In the genomic region with DNA sequence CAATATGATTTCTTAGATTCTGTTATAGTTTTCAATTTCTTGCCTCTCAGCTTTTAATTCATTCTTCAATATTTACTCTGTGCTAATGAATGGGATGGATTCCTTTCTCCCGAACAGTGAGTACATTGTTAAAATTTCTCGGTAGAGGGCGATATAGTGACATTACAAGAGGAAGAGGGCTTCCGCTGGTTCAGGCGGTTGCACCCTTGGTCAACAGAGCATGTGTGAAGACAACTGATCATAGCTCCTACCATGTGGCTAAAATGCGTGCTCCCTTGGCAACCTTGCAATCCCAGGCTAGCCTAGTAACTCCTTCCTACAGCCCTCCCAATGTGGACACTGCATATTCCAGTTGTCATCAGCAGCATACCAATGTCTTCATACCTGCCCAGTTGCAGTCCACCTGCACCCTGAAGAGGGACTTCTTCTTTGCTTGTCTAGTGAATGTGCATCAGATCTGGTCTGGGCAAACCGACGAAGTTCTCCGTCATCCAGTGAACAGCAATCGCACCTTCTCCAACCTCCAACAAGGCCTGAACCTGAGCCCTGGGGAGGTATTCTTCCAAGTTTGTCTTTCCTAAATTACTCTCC, we compare ENCODE assay signal across 10 cellular contexts.
DNase-seq lines count a peak whose midpoint lies in the region; ATAC-seq and TF ChIP-seq lines count a peak whose summit lies in the region.
"Had no signal": no experiment of that assay in that cellular context is flagged by ENCODE, and none has a peak within 500 bp of the region (broad histone marks: within the 10 kb centered on the region; RNA-seq: fewer than 3 reads in every experiment).

No MANE protein-coding gene starts in this region.

- H3K27me3 Mint-ChIP-seq in activated CD4-positive, alpha-beta T cell treated with anti-CD3 and anti-CD28 coated beads, Interleukin-2, amount 10 ng/mL, durations not matched to agents 7 days and 5 days = no peaks in the 10 kb centered on the region
- H3K27me3 Mint-ChIP-seq in activated CD4-positive, alpha-beta T cell treated with anti-CD3 and anti-CD28 coated beads, Interleukin-2, amount 10 ng/mL, durations not matched to agents 24 days and 14 days = no peaks in the 10 kb centered on the region
- H3K27me3 Mint-ChIP-seq: activated naive CD4-positive, alpha-beta T cell treated with anti-CD3 and anti-CD28 coated beads, Interleukin-2, amount 50 U/mL, for 24 hours had no signal

- ATAC-seq in GM19463 (IDR thresholded peaks at IDR 0.05; ENCODE audit: unreplicated experiment) = peak; percentile 39

- no peak overlapping the region for H3K4me3 Mint-ChIP-seq in activated CD4-positive, alpha-beta T cell treated with anti-CD3 and anti-CD28 coated beads, Interleukin-2, amount 10 ng/mL, durations not matched to agents 7 days and 5 days
- no peak overlapping the region for H3K4me3 Mint-ChIP-seq in activated CD4-positive, alpha-beta T cell treated with anti-CD3 and anti-CD28 coated beads, Interleukin-2, amount 10 ng/mL, durations not matched to agents 24 days and 14 days
- H3K4me3 Mint-ChIP-seq: activated naive CD4-positive, alpha-beta T cell treated with anti-CD3 and anti-CD28 coated beads, Interleukin-2, amount 50 U/mL, for 24 hours had no signal

- CTCF ChIA-PET in activated CD4-positive, alpha-beta T cell treated with anti-CD3 and anti-CD28 coated beads, Interleukin-2, amount 10 ng/mL, durations not matched to agents 7 days and 5 days (lab: Charles Lee) = interaction anchor here (0.5 kb wide), 1 partner anchor 204 kb away, joined by 4 read pairs; no protein-coding TSS in a partner anchor

- POLR2A ChIA-PET in activated CD4-positive, alpha-beta T cell treated with anti-CD3 and anti-CD28 coated beads, Interleukin-2, amount 10 ng/mL, durations not matched to agents 7 days and 5 days (lab: Charles Lee) = no interaction called here

- no peak overlapping the region for H3K27ac ChIP-seq in 22Rv1

- H3K27ac Mint-ChIP-seq in activated CD4-positive, alpha-beta T cell treated with anti-CD3 and anti-CD28 coated beads, Interleukin-2, amount 10 ng/mL, durations not matched to agents 7 days and 5 days = no peak overlapping the region
- H3K27ac Mint-ChIP-seq in activated CD4-positive, alpha-beta T cell treated with anti-CD3 and anti-CD28 coated beads, Interleukin-2, amount 10 ng/mL, durations not matched to agents 24 days and 14 days = no peak overlapping the region
- H3K27ac Mint-ChIP-seq: activated naive CD4-positive, alpha-beta T cell treated with anti-CD3 and anti-CD28 coated beads, Interleukin-2, amount 50 U/mL, for 24 hours had no signal

- peak; percentile 22 for DNase-seq in NCI-H748 treated with DMSO at 0.1 percent for 48 hours (lab: John Stamatoyannopoulos, UW)
- DNase-seq in glomerular visceral epithelial cell (ENCODE audit: extremely low spot score) = peak; percentile 54
- no peak for DNase-seq in mucosa of gallbladder (ENCODE audit: low spot score)
- DNase-seq in activated CD4-positive, alpha-beta T cell treated with anti-CD3 and anti-CD28 coated beads, Interleukin-2, amount 10 ng/mL, durations not matched to agents 7 days and 5 days = no peak
- DNase-seq in activated CD4-positive, alpha-beta T cell treated with anti-CD3 and anti-CD28 coated beads, Interleukin-2, amount 10 ng/mL, durations not matched to agents 24 days and 14 days = no peak
- no peak for DNase-seq in NCI-H187 treated with DMSO at 0.1 percent for 48 hours (lab: John Stamatoyannopoulos, UW)
- DNase-seq: Calu3 had no signal

- peak; percentile 61 for TF ChIP-seq CTCF in 22Rv1 (IDR thresholded peaks at IDR 0.05)

- H3K4me1 Mint-ChIP-seq in activated CD4-positive, alpha-beta T cell treated with anti-CD3 and anti-CD28 coated beads, Interleukin-2, amount 10 ng/mL, durations not matched to agents 7 days and 5 days = no peaks in the 10 kb centered on the region
- no peaks in the 10 kb centered on the region for H3K4me1 Mint-ChIP-seq in activated CD4-positive, alpha-beta T cell treated with anti-CD3 and anti-CD28 coated beads, Interleukin-2, amount 10 ng/mL, durations not matched to agents 24 days and 14 days
- H3K4me1 Mint-ChIP-seq: activated naive CD4-positive, alpha-beta T cell treated with anti-CD3 and anti-CD28 coated beads, Interleukin-2, amount 50 U/mL, for 24 hours had no signal

- H3K9me3 Mint-ChIP-seq in activated CD4-positive, alpha-beta T cell treated with anti-CD3 and anti-CD28 coated beads, Interleukin-2, amount 10 ng/mL, durations not matched to agents 7 days and 5 days = peaks cover 5% of the 10 kb centered on the region
- H3K9me3 Mint-ChIP-seq in activated CD4-positive, alpha-beta T cell treated with anti-CD3 and anti-CD28 coated beads, Interleukin-2, amount 10 ng/mL, durations not matched to agents 24 days and 14 days = no peaks in the 10 kb centered on the region

- intact Hi-C loops in activated CD4-positive, alpha-beta T cell treated with anti-CD3 and anti-CD28 coated beads, Interleukin-2, amount 10 ng/mL, durations not matched to agents 24 days and 14 days (cut with micrococcal nuclease) = no loop called here

- no peaks in the 10 kb centered on the region for H3K36me3 Mint-ChIP-seq in activated CD4-positive, alpha-beta T cell treated with anti-CD3 and anti-CD28 coated beads, Interleukin-2, amount 10 ng/mL, durations not matched to agents 7 days and 5 days (ENCODE audit: low read depth)
- H3K36me3 Mint-ChIP-seq in activated CD4-positive, alpha-beta T cell treated with anti-CD3 and anti-CD28 coated beads, Interleukin-2, amount 10 ng/mL, durations not matched to agents 24 days and 14 days (ENCODE audit: low read depth) = no peaks in the 10 kb centered on the region
- H3K36me3 Mint-ChIP-seq: activated naive CD4-positive, alpha-beta T cell treated with anti-CD3 and anti-CD28 coated beads, Interleukin-2, amount 50 U/mL, for 24 hours had no signal

Comparison
In these comparisons a context has a peak if more than half of its experiments do, and no peak if none do; other contexts are left out.
1. DNase-seq: peak in NCI-H748 treated with DMSO at 0.1 percent for 48 hours (single experiment) and glomerular visceral epithelial cell (single experiment); none in mucosa of gallbladder (single experiment), activated CD4-positive, alpha-beta T cell treated with anti-CD3 and anti-CD28 coated beads, Interleukin-2, amount 10 ng/mL, durations not matched to agents 7 days and 5 days (single experiment), activated CD4-positive, alpha-beta T cell treated with anti-CD3 and anti-CD28 coated beads, Interleukin-2, amount 10 ng/mL, durations not matched to agents 24 days and 14 days (single experiment) and NCI-H187 treated with DMSO at 0.1 percent for 48 hours (single experiment).